Comparison of ENCODE assay signal across 34 cellular contexts in the genomic region with DNA sequence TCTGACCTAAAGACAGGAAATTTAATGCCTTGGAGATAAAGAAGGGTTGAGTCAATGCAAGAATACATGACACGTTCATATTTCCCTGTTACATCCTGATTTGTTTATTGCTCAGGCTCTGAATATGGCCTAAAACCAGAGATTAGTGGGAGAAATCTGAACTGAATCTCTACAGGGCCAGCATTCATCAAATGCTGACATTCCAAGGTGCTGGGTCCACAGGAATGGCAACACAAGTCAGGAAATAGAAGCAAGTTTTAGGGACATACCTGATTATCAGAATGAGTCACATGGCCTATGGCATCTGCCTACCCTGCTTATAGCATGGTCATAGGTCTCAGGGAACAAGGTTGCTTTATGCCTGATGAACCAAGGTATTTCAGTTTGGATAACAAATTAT.
"Had no signal": no experiment of that assay in that cellular context is flagged by ENCODE, and none has a peak within 500 bp of the region (broad histone marks: within the 10 kb centered on the region; RNA-seq: fewer than 3 reads in every experiment).

No MANE protein-coding gene starts in this region.

- H3K9me3 ChIP-seq: MG63 had no signal

- H3K4me3 ChIP-seq: MG63 had no signal

- H3K36me3 ChIP-seq: MG63 had no signal

- DNase-seq: Karpas-422, Kasumi-1, MG63, MM.1S, MV-4-11, NCI-H1048, NCI-H1092, NCI-H1092 treated with DMSO at 0.1 percent for 48 hours, NCI-H1105, NCI-H1105 treated with DMSO at 0.1 percent for 48 hours, NCI-H1417, NCI-H1417 treated with DMSO at 0.1 percent for 48 hours, NCI-H1436, NCI-H1436 treated with DMSO at 0.1 percent for 48 hours, NCI-H146, NCI-H1694, NCI-H1694 treated with DMSO at 0.1 percent for 48 hours, NCI-H187, NCI-H187 treated with DMSO at 0.1 percent for 48 hours, NCI-H1930, NCI-H2029, NCI-H2029 treated with DMSO at 0.1 percent for 48 hours, NCI-H2081, NCI-H2081 treated with DMSO at 0.1 percent for 48 hours, NCI-H2107, NCI-H2171, NCI-H2171 treated with DMSO at 0.1 percent for 48 hours, NCI-H2227 treated with DMSO at 0.1 percent for 48 hours, NCI-H226, NCI-H345, NCI-H446, NCI-H446 treated with DMSO at 0.1 percent for 48 hours, NCI-H510A, NCI-H510A treated with DMSO at 0.1 percent for 48 hours had no signal
